Comparison of ENCODE assay signal across 28 cellular contexts in genomic region chr22:25852223-25852622, GRCh38.
"Had no signal": no experiment of that assay in that cellular context is flagged by ENCODE, and none has a peak within 500 bp of the region (broad histone marks: within the 10 kb centered on the region; RNA-seq: fewer than 3 reads in every experiment).

No MANE protein-coding gene starts in this region.

- H3K36me3 Mint-ChIP-seq: natural killer cell; neural progenitor cell; stimulated activated effector memory CD8-positive, alpha-beta T cell treated with anti-CD3 and anti-CD28 coated beads, Interleukin-12 subunit alpha, Interleukin-12 subunit beta, amount 100 ng/mL, for 72 hours; stimulated activated naive B cell treated with anti-CD40 and anti-IgM and Interleukin-4, amounts not matched to agents 10 μg/mL and 1 μg/mL and 100 μg/mL, for 72 hours had no signal

- H3K9me3 Mint-ChIP-seq: natural killer cell; nephron; neural progenitor cell; stimulated activated effector memory CD8-positive, alpha-beta T cell treated with anti-CD3 and anti-CD28 coated beads, Interleukin-12 subunit alpha, Interleukin-12 subunit beta, amount 100 ng/mL, for 72 hours; stimulated activated naive CD8-positive, alpha-beta T cell treated with anti-CD3 and anti-CD28 coated beads, Interleukin-15, Interleukin-2, amounts not matched to agents 100 ng/mL and 50 ng/mL, for 24 hours had no signal

- H3K27me3 ChIP-seq: neural progenitor cell, ovary, right lobe of liver, thyroid gland, tibial nerve, upper lobe of left lung, uterus had no signal

- H3K4me1 Mint-ChIP-seq: natural killer cell; nephron; stimulated activated effector memory CD8-positive, alpha-beta T cell treated with anti-CD3 and anti-CD28 coated beads, Interleukin-12 subunit alpha, Interleukin-12 subunit beta, amount 100 ng/mL, for 72 hours; stimulated activated naive B cell treated with anti-CD40 and anti-IgM and Interleukin-4, amounts not matched to agents 10 μg/mL and 1 μg/mL and 100 μg/mL, for 72 hours had no signal

- H3K4me2 ChIP-seq: neural progenitor cell had no signal

- DNase-seq: natural killer cell; occipital lobe; ovary; posterior cingulate gyrus; psoas muscle; right cardiac atrium; right lobe of liver; sigmoid colon; small intestine; stimulated activated CD4-positive, alpha-beta T cell treated with anti-CD3 and anti-CD28 coated beads, Interleukin-15, amount 100 ng/mL, for 24 hours; stimulated activated CD4-positive, alpha-beta T cell treated with anti-CD3 and anti-CD28 coated beads, Interleukin-2, amount 100 ng/mL, for 24 hours; stimulated activated CD4-positive, alpha-beta T cell treated with anti-CD3 and anti-CD28 coated beads, Interleukin-2, amount 100 ng/mL, for 48 hours; stimulated activated CD4-positive, alpha-beta T cell treated with anti-CD3 and anti-CD28 coated beads, Interleukin-4, amount 100 ng/mL, for 24 hours; stimulated activated naive B cell treated with anti-CD40 and anti-IgM and Interleukin-4, amounts not matched to agents 10 μg/mL and 1 μg/mL and 100 μg/mL, for 72 hours; stimulated activated naive CD4-positive, alpha-beta T cell treated with Interleukin-2 at 50 U/mL for 16 hours; stomach; thyroid gland; trophoblast cell; upper lobe of left lung; uterus had no signal

- ATAC-seq: natural killer cell; right cardiac atrium; right lobe of liver; stimulated activated naive B cell treated with anti-CD40 and anti-IgM and Interleukin-4, amounts not matched to agents 10 μg/mL and 1 μg/mL and 100 μg/mL, for 72 hours had no signal

- H3K27ac Mint-ChIP-seq: natural killer cell; nephron; neural progenitor cell; progenitor cell of endocrine pancreas; stimulated activated effector memory CD8-positive, alpha-beta T cell treated with anti-CD3 and anti-CD28 coated beads, Interleukin-12 subunit alpha, Interleukin-12 subunit beta, amount 100 ng/mL, for 72 hours; stimulated activated naive B cell treated with anti-CD40 and anti-IgM and Interleukin-4, amounts not matched to agents 10 μg/mL and 1 μg/mL and 100 μg/mL, for 72 hours; stimulated activated naive CD8-positive, alpha-beta T cell treated with anti-CD3 and anti-CD28 coated beads, Interleukin-15, Interleukin-2, amounts not matched to agents 100 ng/mL and 50 ng/mL, for 24 hours had no signal

- H3K4me1 ChIP-seq: neural progenitor cell, parathyroid adenoma, psoas muscle, right lobe of liver, sigmoid colon, stomach, thyroid gland, tibial nerve, upper lobe of left lung, uterus had no signal

- H3K9ac ChIP-seq: neural progenitor cell, parathyroid adenoma had no signal

- FAIRE-seq: small intestine had no signal

- H2AFZ ChIP-seq: neural progenitor cell, parathyroid adenoma had no signal

- H3K27ac ChIP-seq: neural progenitor cell, ovary, parathyroid adenoma, psoas muscle, right lobe of liver, sigmoid colon, stomach, thoracic aorta, thyroid gland, tibial nerve, upper lobe of left lung, uterus had no signal

- H3K4me3 ChIP-seq: neural progenitor cell, ovary, psoas muscle, right lobe of liver, sigmoid colon, stomach, thoracic aorta, thyroid gland, tibial nerve, upper lobe of left lung, uterus had no signal

- H3K9me3 ChIP-seq: ovary, psoas muscle, right lobe of liver, sigmoid colon, stomach, thoracic aorta, thyroid gland, tibial nerve, upper lobe of left lung, uterus had no signal

- H3K79me2 ChIP-seq: parathyroid adenoma had no signal

- H3K36me3 ChIP-seq: neural progenitor cell, ovary, right lobe of liver, sigmoid colon, stomach, thyroid gland, tibial nerve, upper lobe of left lung, uterus had no signal

- H3K4me3 Mint-ChIP-seq: natural killer cell; nephron; neural progenitor cell; stimulated activated effector memory CD8-positive, alpha-beta T cell treated with anti-CD3 and anti-CD28 coated beads, Interleukin-12 subunit alpha, Interleukin-12 subunit beta, amount 100 ng/mL, for 72 hours; stimulated activated naive B cell treated with anti-CD40 and anti-IgM and Interleukin-4, amounts not matched to agents 10 μg/mL and 1 μg/mL and 100 μg/mL, for 72 hours; stimulated activated naive CD8-positive, alpha-beta T cell treated with anti-CD3 and anti-CD28 coated beads, Interleukin-15, Interleukin-2, amounts not matched to agents 100 ng/mL and 50 ng/mL, for 24 hours had no signal
